Comparison of ENCODE assay signal across 10 cellular contexts in the genomic region with DNA sequence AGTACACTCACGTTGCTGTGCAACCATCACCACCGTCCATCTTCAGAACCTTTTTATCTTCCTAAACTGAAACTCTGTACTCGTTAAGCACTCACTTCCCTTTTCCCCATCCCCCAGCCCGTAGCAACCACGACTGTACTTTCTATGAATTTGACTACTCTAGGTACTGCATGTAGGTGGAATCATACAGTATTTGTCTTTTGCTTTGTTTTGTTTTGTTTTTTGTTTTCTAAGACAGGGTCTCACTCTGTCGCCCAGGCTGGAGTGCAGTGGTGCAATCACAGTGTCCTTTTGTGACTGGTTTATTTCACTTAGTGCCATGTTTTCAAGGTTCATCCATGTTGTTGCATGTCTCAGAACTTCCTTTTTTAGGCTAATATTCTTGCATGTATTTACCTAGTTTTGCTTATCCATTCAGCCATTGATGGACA. TPM values are rescaled to one million over a fixed set of nuclear protein-coding genes. Genes with fewer than 3 reads are reported as not detected.
A peak's percentile ranks its signal among the peaks of the same experiment; 100 is the strongest.
DNase-seq lines count a peak whose midpoint lies in the region; ATAC-seq and TF ChIP-seq lines count a peak whose summit lies in the region.
"Had no signal": no experiment of that assay in that cellular context is flagged by ENCODE, and none has a peak within 500 bp of the region (broad histone marks: within the 10 kb centered on the region; RNA-seq: fewer than 3 reads in every experiment).

No MANE protein-coding gene starts in this region.

- H3K36me3 Mint-ChIP-seq in T-cell (no peaks in the 10 kb centered on the region), HFFc6 (ENCODE audit: low read depth) (peaks cover 1% of the 10 kb centered on the region; the same call in 1 of the 2 replicates)

- peaks cover 4% of the 10 kb centered on the region; the same call in 1 of the 2 replicates for H4K20me1 ChIP-seq in DOHH2 (ENCODE audit: control insufficient read depth, insufficient read depth, low read depth, low read length)

- POLR2A ChIA-PET in T-cell (lab: Charles Lee): no interaction called here

- ATAC-seq in GM19463 (IDR thresholded peaks at IDR 0.05; ENCODE audit: unreplicated experiment): peak; percentile 97
- ATAC-seq in HG03175 (IDR thresholded peaks at IDR 0.05; ENCODE audit: unreplicated experiment): peak; percentile 97
- ATAC-seq in T-cell (replicated peaks in 1 of 4): peak in 1 of 4 experiments; percentile 43
- ATAC-seq in omental fat pad (ENCODE audit: low FRiP score): no peak

- H3K4me3 Mint-ChIP-seq in T-cell: peak overlapping the region in 2 of 3 donors; percentile 13 to 18
- H3K4me3 Mint-ChIP-seq in HFFc6: no peak overlapping the region

- DNase-seq in T-cell (no peak), HFFc6 (no peak), sigmoid colon (no peak), SW 1271 (lab: John Stamatoyannopoulos, UW) (no peak), omental fat pad (ENCODE audit: low spot score) (no peak)

- H3K4me2 ChIP-seq in DOHH2 (ENCODE audit: low read length): peak overlapping the region; percentile 17

- no peaks in the 10 kb centered on the region for H3K27me3 ChIP-seq in DOHH2 (ENCODE audit: control insufficient read depth, low read length)
- H3K27me3 ChIP-seq in sigmoid colon: peaks cover 0 to 5% (median 0%) of the 10 kb centered on the region in 3 donors
- H3K27me3 ChIP-seq: neutrophil had no signal

- H3K36me3 ChIP-seq in DOHH2 (ENCODE audit: control insufficient read depth, low read length): no peaks in the 10 kb centered on the region
- H3K36me3 ChIP-seq in sigmoid colon: no peaks in the 10 kb centered on the region
- H3K36me3 ChIP-seq: neutrophil, thoracic aorta had no signal

- no peaks in the 10 kb centered on the region for H3K9me3 ChIP-seq in DOHH2 (ENCODE audit: control insufficient read depth, insufficient read depth, low read length)
- H3K9me3 ChIP-seq in sigmoid colon: no peaks in the 10 kb centered on the region
- H3K9me3 ChIP-seq: neutrophil, thoracic aorta had no signal

- H3K27ac Mint-ChIP-seq in T-cell (no peak overlapping the region), HFFc6 (no peak overlapping the region)

- H3K4me1 Mint-ChIP-seq in T-cell (peaks cover 4 to 8% (median 6%) of the 10 kb centered on the region in 3 donors), HFFc6 (ENCODE audit: low read depth) (peaks cover 15% of the 10 kb centered on the region)

- H3K27me3 Mint-ChIP-seq in T-cell (peaks cover 13 to 19% of the 10 kb centered on the region in 2 donors), HFFc6 (ENCODE audit: insufficient read depth) (peaks cover 5% of the 10 kb centered on the region)

- no peaks in the 10 kb centered on the region for H3F3A ChIP-seq in DOHH2 (ENCODE audit: control insufficient read depth, insufficient read depth)

- intact Hi-C loops in sigmoid colon (cut with DNase I): no loop called here

- H3K4me3 ChIP-seq in DOHH2 (ENCODE audit: low read length): no peak overlapping the region
- H3K4me3 ChIP-seq in sigmoid colon: no peak overlapping the region
- H3K4me3 ChIP-seq: thoracic aorta had no signal

- no peaks in the 10 kb centered on the region for H3K9me2 ChIP-seq in DOHH2 (replicated peaks; ENCODE audit: control insufficient read depth, low read length)

- no peak for TF ChIP-seq EP300 in sigmoid colon (IDR thresholded peaks at IDR 0.05)

- H3K9me3 Mint-ChIP-seq in T-cell (no peaks in the 10 kb centered on the region), HFFc6 (no peaks in the 10 kb centered on the region)

- H3K79me2 ChIP-seq in DOHH2 (ENCODE audit: control insufficient read depth, low read length): peaks cover 20% of the 10 kb centered on the region

- 42 to 82% methylated on average over 6 of the region's 6 CpGs for WGBS in sigmoid colon, 2 donors

- TF ChIP-seq POLR2A in sigmoid colon (IDR thresholded peaks at IDR 0.05): no peak

- no peak overlapping the region for H3K27ac ChIP-seq in DOHH2 (ENCODE audit: low read depth, low read length)
- no peak overlapping the region for H3K27ac ChIP-seq in sigmoid colon
- H3K27ac ChIP-seq: neutrophil, thoracic aorta had no signal

- TF ChIP-seq CTCF in DOHH2 (IDR thresholded peaks at IDR 0.05; ENCODE audit: low read depth, low read length, poor library complexity, severe bottlenecking): no peak
- TF ChIP-seq CTCF in HFFc6 (IDR thresholded peaks at IDR 0.05): no peak
- TF ChIP-seq CTCF in sigmoid colon (IDR thresholded peaks at IDR 0.05): no peak
- no peak for TF ChIP-seq CTCF in omental fat pad (IDR thresholded peaks at IDR 0.05)

- CTCF ChIA-PET in T-cell (lab: Charles Lee): no interaction called here

- H3K4me1 ChIP-seq in DOHH2 (ENCODE audit: control insufficient read depth, low read length) (peaks cover 21% of the 10 kb centered on the region), sigmoid colon (no peaks in the 10 kb centered on the region)

RNA-seq across cellular contexts. Expression of a gene that starts 7.0 kb away (rescaled TPM):
- total RNA-seq in T-cell (1 to 10 TPM; 1.8 to 9.7 (median 3.3) TPM), sigmoid colon (1 to 10 TPM in 3 of 4 donors, under 1 TPM in 1; 0.55 to 3.0 (median 1.1) TPM), omental fat pad (1 to 10 TPM in 1 of 4 donors, under 1 TPM in 2, not detected in 1; 0.50 to 6.4 (median 0.65) TPM)
- 100 to 1,000 TPM in 5 of 6 experiments, 10 to 100 TPM in 1; 88.6 to 179 (median 153) TPM for total RNA-seq in HFFc6 (2021; fragmentation: NEBNext Ultra II Directional; extraction: Animal tissue kit (Norgen Biotek cat#: 25700))
- 10 to 100 TPM in 2 of 3 donors, 1 to 10 TPM in 1; 7.8 to 62.0 (median 17.3) TPM for polyA plus RNA-seq in sigmoid colon

RNA-seq across cellular contexts. Expression of a gene that starts 53.7 kb away (rescaled TPM):
- total RNA-seq in T-cell (under 1 TPM in 1 of 5 donors, not detected in 4; 0.32 TPM), sigmoid colon (1 to 10 TPM in 1 of 4 donors, not detected in 3; 2.4 TPM), omental fat pad (1 to 10 TPM in 2 of 4 donors, under 1 TPM in 1, not detected in 1; 0.25 to 4.1 (median 3.4) TPM)
- not detected for total RNA-seq in HFFc6 (2021; fragmentation: NEBNext Ultra II Directional; extraction: Animal tissue kit (Norgen Biotek cat#: 25700))
- polyA plus RNA-seq in sigmoid colon: under 1 TPM in 1 of 3 donors, not detected in 2; 0.15 TPM

Comparison
In these comparisons a context has a peak if more than half of its experiments do, and no peak if none do; other contexts are left out.
1. RNA of a gene that starts 7.0 kb away (total RNA-seq): 88.6 to 179 TPM in HFFc6; 1.8 to 9.7 TPM in T-cell, 0.55 to 3.0 TPM in sigmoid colon and 0.50 to 6.4 TPM in omental fat pad; every median in the first group is over 4 times any median in the second.